ENCODE assay signal across 15 cellular contexts in the genomic region with DNA sequence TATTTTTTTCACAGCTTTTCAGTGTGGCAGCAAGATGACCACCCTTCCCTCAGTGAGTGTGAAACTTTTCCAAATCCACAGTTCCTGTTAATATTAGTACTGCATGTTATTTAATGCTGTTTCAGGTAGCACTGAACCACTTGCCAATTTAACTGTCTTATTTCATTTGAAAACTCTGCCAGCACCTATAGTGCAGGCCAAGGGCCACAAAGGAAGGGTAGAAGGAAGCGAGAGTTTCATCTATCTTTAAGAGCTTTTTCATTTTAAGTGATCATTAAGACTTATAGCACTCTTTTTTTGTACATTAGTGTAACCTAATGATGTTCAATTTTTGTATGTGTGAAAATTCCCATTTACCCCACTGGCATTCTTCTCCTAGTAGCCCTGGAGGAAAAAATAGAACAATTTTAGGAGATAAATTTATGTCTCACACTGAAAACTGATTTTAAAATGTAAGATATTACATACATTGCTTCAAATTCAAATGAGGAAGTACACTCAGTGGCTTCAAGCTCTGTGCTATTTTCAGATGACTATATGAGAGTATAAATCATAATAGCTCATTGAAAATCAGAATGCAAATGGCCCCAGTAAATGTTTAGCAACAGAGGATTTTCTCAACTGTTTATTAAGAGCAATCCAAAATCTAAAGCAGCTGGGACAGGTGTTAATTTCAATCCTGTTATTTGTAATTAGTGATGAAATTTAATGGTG.
A peak's percentile ranks its signal among the peaks of the same experiment; 100 is the strongest.
DNase-seq lines count a peak whose midpoint lies in the region; ATAC-seq lines count a peak whose summit lies in the region.
"Had no signal": no experiment of that assay in that cellular context is flagged by ENCODE, and none has a peak within 500 bp of the region (broad histone marks: within the 10 kb centered on the region; RNA-seq: fewer than 3 reads in every experiment).

No MANE protein-coding gene starts in this region.

- no peaks in the 10 kb centered on the region for H3K4me1 ChIP-seq in aorta (ENCODE audit: control insufficient read depth in 1 of 2, insufficient read depth in 2 of 2, low read length in 2 of 2)

- intact Hi-C loops in aorta (cut with DNase I), result no loop called here
- intact Hi-C loops in Right ventricle myocardium inferior (cut with DNase I), result no loop called here

- DNase-seq in NAMALWA (ENCODE audit: low spot score), result peak; percentile 31
- DNase-seq in aorta, result no peak
- DNase-seq in Right ventricle myocardium inferior (ENCODE audit: missing footprints), result no peak
- DNase-seq in H4 (ENCODE audit: low spot score), result no peak
- DNase-seq: activated CD4-positive, alpha-beta T cell treated with anti-CD3 and anti-CD28 coated beads for 36 hours; effector memory CD4-positive, alpha-beta T cell; left colon; NCI-H187 treated with DMSO at 0.1 percent for 48 hours; posterior cingulate gyrus; T-helper 17 cell had no signal

- no peaks in the 10 kb centered on the region for H3K36me3 ChIP-seq in aorta (ENCODE audit: control insufficient read depth in 1 of 2, insufficient read depth in 2 of 2, low read length in 1 of 2)

- no peaks in the 10 kb centered on the region for H3K9me3 ChIP-seq in aorta (ENCODE audit: control insufficient read depth, low read length)

- H3K27ac ChIP-seq in aorta (ENCODE audit: low read depth in 1 of 2, low read length in 2 of 2), result no peak overlapping the region
- H3K27ac ChIP-seq: RWPE1 had no signal

- ATAC-seq in GM18508 (IDR thresholded peaks at IDR 0.05; ENCODE audit: insufficient read depth, unreplicated experiment), result peak; percentile 69
- ATAC-seq in GM19467 (IDR thresholded peaks at IDR 0.05; ENCODE audit: unreplicated experiment), result peak; percentile 72
- peak; percentile 79 for ATAC-seq in HG02938 (IDR thresholded peaks at IDR 0.05; ENCODE audit: unreplicated experiment)
- ATAC-seq in aorta (ENCODE audit: low FRiP score), result no peak
- ATAC-seq in Right ventricle myocardium inferior, result no peak
- no peak for ATAC-seq in HG02763 (IDR thresholded peaks at IDR 0.05; ENCODE audit: unreplicated experiment)
- ATAC-seq: activated CD4-positive, alpha-beta T cell treated with anti-CD3 and anti-CD28 coated beads for 36 hours; left colon; T-helper 17 cell had no signal

- no peaks in the 10 kb centered on the region for H3K27me3 ChIP-seq in aorta (ENCODE audit: control insufficient read depth in 1 of 2, insufficient read depth in 2 of 2, low read length in 1 of 2)

- no peak overlapping the region for H3K4me3 ChIP-seq in aorta (ENCODE audit: low read length in 2 of 2)

- WGBS in aorta, 2 donors, result 86 to 90% methylated on average over 1 of the region's 1 CpG

Comparison
In these comparisons a context has a peak if more than half of its experiments do, and no peak if none do; other contexts are left out.
1. ATAC-seq: peak in GM18508 (single experiment), GM19467 (single experiment) and HG02938 (single experiment); none in aorta (single experiment), Right ventricle myocardium inferior (single experiment) and HG02763 (single experiment).